Comparison of ENCODE assay signal across 8 cellular contexts in genomic region chr5:127518319-127518621, GRCh38.
A peak's percentile ranks its signal among the peaks of the same experiment; 100 is the strongest.
DNase-seq lines count a peak whose midpoint lies in the region; ATAC-seq and TF ChIP-seq lines count a peak whose summit lies in the region.

No MANE protein-coding gene starts in this region.

- peak; percentile 61 for DNase-seq in iris pigment epithelial cell (ENCODE audit: low read depth)
- DNase-seq in superior temporal gyrus (ENCODE audit: extremely low spot score) = peak; percentile 47
- DNase-seq in amniotic stem cell (lab: John Stamatoyannopoulos, UW) = no peak

- peak overlapping the region; percentile 73 for H3K27ac ChIP-seq in 22Rv1

- peaks cover 2% of the 10 kb centered on the region for H3K27me3 Mint-ChIP-seq in activated naive CD8-positive, alpha-beta T cell

- peaks cover 21% of the 10 kb centered on the region for H3K36me3 Mint-ChIP-seq in activated naive CD8-positive, alpha-beta T cell

- peak overlapping the region; percentile 83 for H3K27ac Mint-ChIP-seq in activated naive CD8-positive, alpha-beta T cell

- TF ChIP-seq CTCF in 22Rv1 (IDR thresholded peaks at IDR 0.05) = no peak

- H3K9me3 Mint-ChIP-seq in activated naive CD8-positive, alpha-beta T cell (ENCODE audit: low read depth) = peaks cover 8% of the 10 kb centered on the region

- peaks cover 39% of the 10 kb centered on the region for H3K4me1 Mint-ChIP-seq in activated naive CD8-positive, alpha-beta T cell (ENCODE audit: low read depth)

- H3K4me3 Mint-ChIP-seq in activated naive CD8-positive, alpha-beta T cell = peak overlapping the region; percentile 89

- ATAC-seq in GM18519 (IDR thresholded peaks at IDR 0.05; ENCODE audit: low FRiP score, unreplicated experiment) = peak; percentile 26
- ATAC-seq in HG03460 (IDR thresholded peaks at IDR 0.05; ENCODE audit: unreplicated experiment) = peak; percentile 25
- no peak for ATAC-seq in GM19023 (IDR thresholded peaks at IDR 0.05; ENCODE audit: unreplicated experiment)
